ENCODE assay signal across 22 cellular contexts in genomic region chr4:70627620-70628019, GRCh38. TPM values are rescaled to one million over a fixed set of nuclear protein-coding genes. Genes with fewer than 3 reads are reported as not detected.
"Had no signal": no experiment of that assay in that cellular context is flagged by ENCODE, and none has a peak within 500 bp of the region (broad histone marks: within the 10 kb centered on the region; RNA-seq: fewer than 3 reads in every experiment).

No MANE protein-coding gene starts in this region.

- H3K9me3 ChIP-seq: heart right ventricle, neutrophil, pancreas had no signal

- H3K4me1 ChIP-seq: heart right ventricle, pancreas had no signal

- ATAC-seq: activated naive CD8-positive, alpha-beta T cell treated with anti-CD3 and anti-CD28 coated beads, Interleukin-2, amount 50 U/mL, for 24 hours; effector memory CD8-positive, alpha-beta T cell; heart right ventricle; pancreas had no signal

- H3K27me3 ChIP-seq: heart right ventricle, neutrophil, pancreas had no signal

- H3K27ac ChIP-seq: heart right ventricle, neutrophil, pancreas had no signal

- H3K36me3 ChIP-seq: heart right ventricle, neutrophil, pancreas had no signal

- H3K4me3 ChIP-seq: heart right ventricle, pancreas had no signal

- DNase-seq: activated CD4-positive, alpha-beta memory T cell treated with anti-CD3 and anti-CD28 coated beads, Interleukin-2, amount 10 ng/mL, durations not matched to agents 7 days and 5 days; activated CD4-positive, alpha-beta T cell treated with anti-CD3 and anti-CD28 coated beads for 48 hours; activated CD4-positive, CD25-positive, alpha-beta regulatory T cell; activated naive CD4-positive, alpha-beta T cell treated with anti-CD3 and anti-CD28 coated beads for 36 hours; activated naive CD8-positive, alpha-beta T cell treated with anti-CD3 and anti-CD28 coated beads, Interleukin-2, amount 50 U/mL, for 24 hours; activated T-cell treated with anti-CD3 and anti-CD28 coated beads, Interleukin-2, amount 50 U/mL, for 1 hour; dermis blood vessel endothelial cell; effector memory CD8-positive, alpha-beta T cell; heart right ventricle; mesendoderm; pancreas; stimulated activated CD4-positive, alpha-beta T cell treated with anti-CD3 and anti-CD28 coated beads, Interleukin-1b, Interleukin-23, amount 100 ng/mL, for 48 hours; stimulated activated CD8-positive, alpha-beta memory T cell treated with anti-CD3 and anti-CD28 coated beads, Interleukin-4, amount 100 ng/mL, for 48 hours; stimulated activated naive CD4-positive, alpha-beta T cell; T1000 had no signal

RNA-seq across cellular contexts. Expression of gene ENAM, which starts 0.9 kb away (rescaled TPM):
- total RNA-seq: activated CD4-positive, alpha-beta memory T cell treated with anti-CD3 and anti-CD28 coated beads, Interleukin-2, amount 10 ng/mL, durations not matched to agents 7 days and 5 days; activated naive CD4-positive, alpha-beta T cell treated with anti-CD3 and anti-CD28 coated beads for 36 hours; activated T-helper 2 cell treated with anti-CD3 and anti-CD28 coated beads, Interferon-gamma antibody, Interleukin-2, Interleukin-4, amounts not matched to agents 10 μg/mL and 5 μg/mL and 100 μg/mL, durations not matched to agents 14 hours and 24 hours and 36 hours; chondrocyte; dermis blood vessel endothelial cell; natural killer cell treated with Interleukin-12 subunit alpha and Interleukin-12 subunit beta and Interleukin-15 and Interleukin-18, amount 100 ng/mL, for 72 hours; T-helper 1 cell treated with Interleukin-12 subunit alpha and Interleukin-12 subunit beta and Interleukin-4 antibody, amounts not matched to agents 30 ng/mL and 1 ng/mL, for 36 hours had no signal

RNA-seq across cellular contexts. Expression of gene AMBN, which starts 35.6 kb away (rescaled TPM):
- total RNA-seq: activated CD4-positive, alpha-beta memory T cell treated with anti-CD3 and anti-CD28 coated beads, Interleukin-2, amount 10 ng/mL, durations not matched to agents 7 days and 5 days; activated naive CD4-positive, alpha-beta T cell treated with anti-CD3 and anti-CD28 coated beads for 36 hours; activated T-helper 2 cell treated with anti-CD3 and anti-CD28 coated beads, Interferon-gamma antibody, Interleukin-2, Interleukin-4, amounts not matched to agents 10 μg/mL and 5 μg/mL and 100 μg/mL, durations not matched to agents 14 hours and 24 hours and 36 hours; chondrocyte; dermis blood vessel endothelial cell; heart right ventricle; liver; natural killer cell treated with Interleukin-12 subunit alpha and Interleukin-12 subunit beta and Interleukin-15 and Interleukin-18, amount 100 ng/mL, for 72 hours; pancreas; T-helper 1 cell treated with Interleukin-12 subunit alpha and Interleukin-12 subunit beta and Interleukin-4 antibody, amounts not matched to agents 30 ng/mL and 1 ng/mL, for 36 hours; ureter had no signal
- polyA plus RNA-seq: heart right ventricle, liver had no signal

RNA-seq across cellular contexts. Expression of gene JCHAIN, which starts 38.7 kb away (rescaled TPM):
- total RNA-seq: activated naive CD4-positive, alpha-beta T cell treated with anti-CD3 and anti-CD28 coated beads for 36 hours; activated T-helper 2 cell treated with anti-CD3 and anti-CD28 coated beads, Interferon-gamma antibody, Interleukin-2, Interleukin-4, amounts not matched to agents 10 μg/mL and 5 μg/mL and 100 μg/mL, durations not matched to agents 14 hours and 24 hours and 36 hours; chondrocyte; dermis blood vessel endothelial cell; T-helper 1 cell treated with Interleukin-12 subunit alpha and Interleukin-12 subunit beta and Interleukin-4 antibody, amounts not matched to agents 30 ng/mL and 1 ng/mL, for 36 hours had no signal
